1 cellular context compared by ENCODE assay signal in the genomic region with DNA sequence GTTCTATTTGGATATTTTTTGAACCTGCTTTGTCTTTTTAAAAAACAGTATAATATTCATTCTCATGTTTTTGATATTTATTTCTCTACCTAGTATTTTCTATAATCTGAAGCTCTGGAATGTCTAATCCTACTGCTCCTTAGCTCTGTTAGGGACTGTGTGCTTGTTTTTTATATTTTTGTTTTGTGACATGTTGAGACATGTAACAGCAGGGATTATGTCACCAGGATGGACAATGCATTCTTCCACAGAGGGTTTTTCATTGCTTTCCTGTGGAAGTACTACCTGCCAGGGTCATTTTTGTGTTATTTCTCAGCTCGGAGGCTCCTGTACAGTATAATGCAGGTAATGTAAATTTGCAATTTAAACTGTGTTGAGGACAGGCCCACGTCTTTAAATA. TPM values are rescaled to one million over a fixed set of nuclear protein-coding genes. Genes with fewer than 3 reads are reported as not detected.
"Had no signal": no experiment of that assay in that cellular context is flagged by ENCODE, and none has a peak within 500 bp of the region (broad histone marks: within the 10 kb centered on the region; RNA-seq: fewer than 3 reads in every experiment).

No MANE protein-coding gene starts in this region.

RNA-seq across cellular contexts. Expression of a gene that starts 17.7 kb away (rescaled TPM):
- total RNA-seq: pulmonary artery endothelial cell had no signal
